ENCODE assay signal across 1 cellular context in the genomic region with DNA sequence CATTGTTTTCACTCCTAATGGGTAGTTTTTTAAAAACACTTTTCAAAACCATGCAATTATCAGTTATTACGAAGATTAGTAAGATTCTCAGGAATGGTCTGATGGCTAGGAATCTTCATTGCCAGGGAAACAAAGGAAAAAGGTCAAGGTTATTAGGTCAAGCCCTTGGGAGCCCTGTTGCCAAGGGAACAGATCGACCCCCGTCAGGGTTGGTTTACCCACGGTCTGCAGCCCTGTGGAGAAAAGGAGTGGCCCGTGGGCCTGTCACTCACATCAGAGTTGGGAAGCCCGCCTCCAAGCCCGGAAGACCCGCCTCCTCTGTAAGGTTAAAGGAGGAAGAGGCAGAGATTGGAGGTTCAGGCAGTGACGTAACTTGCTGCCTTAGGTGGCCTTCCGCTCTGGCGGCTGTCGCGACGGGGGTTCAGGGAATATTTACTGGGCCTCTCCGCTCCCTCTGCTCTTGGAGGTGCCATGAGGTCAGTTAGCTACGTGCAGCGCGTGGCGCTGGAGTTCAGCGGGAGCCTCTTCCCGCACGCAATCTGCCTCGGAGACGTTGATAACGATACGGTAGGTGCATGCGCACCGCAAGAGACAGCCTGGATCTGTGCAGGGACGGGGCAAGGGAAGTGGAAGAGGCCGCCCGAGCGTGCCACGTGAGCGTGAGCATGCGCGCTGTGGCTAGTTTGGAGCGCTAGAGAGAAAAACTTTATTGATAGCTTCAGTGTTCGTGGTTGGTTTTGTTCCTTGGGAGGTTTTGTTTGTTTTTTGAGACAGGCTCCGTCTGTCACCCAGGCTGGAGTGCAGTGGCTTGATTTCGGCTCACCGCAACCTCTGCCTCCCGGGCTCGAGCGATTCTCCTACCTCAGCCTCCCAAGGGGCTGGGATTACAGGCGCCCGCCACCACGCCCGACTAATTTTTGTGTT.
TF ChIP-seq lines count a peak whose summit lies in the region.

TSS of gene ITFG2 (plus strand) at position 379 of the 924 bp plus-strand sequence. CDS start at position 472, 93 bp downstream.

TF ChIP-seq in K562, 482 proteins besides CTCF, POLR2A, EP300 and RAD21 (continued from another document and continues in another):
- TF ChIP-seq NKRF (IDR thresholded peaks at IDR 0.05; ENCODE audit: borderline replicate concordance) (peak; percentile 96), KLF1 (tag; IDR thresholded peaks at IDR 0.05) (peak; percentile 62; the same call in 1 of the 2 replicates), U2AF1 (optimal IDR thresholded peaks at IDR 0.05; ENCODE audit: low read depth, low read length) (no peak), GABPB2 (CRISPR knock-in tag; conservative IDR thresholded peaks at IDR 0.05) (no peak), TAF15 (IDR thresholded peaks at IDR 0.05; ENCODE audit: low read depth, low read length) (no peak), SAFB (IDR thresholded peaks at IDR 0.05; ENCODE audit: borderline replicate concordance, low read depth, low read length) (no peak), HCFC1 (IDR thresholded peaks at IDR 0.05; ENCODE audit: low read depth, low read length) (peak; percentile 57), NR2C2 (CRISPR knock-in tag; IDR thresholded peaks at IDR 0.05) (no peak), NR2C2 (tag; IDR thresholded peaks at IDR 0.05) (peak; percentile 98), XRCC5 (IDR thresholded peaks at IDR 0.05; ENCODE audit: low read depth, low read length) (no peak), KAT2B (IDR thresholded peaks at IDR 0.05; ENCODE audit: low read depth, low read length) (no peak), SMAD2 (IDR thresholded peaks at IDR 0.05; ENCODE audit: low read depth, low read length) (no peak), PHF21A (IDR thresholded peaks at IDR 0.05; ENCODE audit: borderline replicate concordance, low read depth) (no peak), BCLAF1 (IDR thresholded peaks at IDR 0.05; ENCODE audit: borderline replicate concordance in 1 of 2, control insufficient read depth in 1 of 2, low read depth in 2 of 2, low read length in 1 of 2) (no peak), SPI1 (IDR thresholded peaks at IDR 0.05; ENCODE audit: borderline replicate concordance, low read depth, low read length) (peak; percentile 81), NONO (IDR thresholded peaks at IDR 0.05; ENCODE audit: low read depth in 2 of 2, low read length in 1 of 2) (no peak), ATF2 (CRISPR knock-in tag; IDR thresholded peaks at IDR 0.05) (no peak), PPARD (CRISPR knock-in tag; IDR thresholded peaks at IDR 0.05) (no peak), ARHGAP35 (IDR thresholded peaks at IDR 0.05; ENCODE audit: partially characterized antibody) (no peak), SRSF7 (optimal IDR thresholded peaks at IDR 0.05; ENCODE audit: low read depth, low read length) (no peak), NFE2 (IDR thresholded peaks at IDR 0.05; ENCODE audit: low read depth) (no peak), CC2D1A (IDR thresholded peaks at IDR 0.05) (no peak), CEBPZ (IDR thresholded peaks at IDR 0.05; ENCODE audit: borderline replicate concordance, low read depth, low read length) (peak; percentile 85; the same call in 1 of the 2 replicates), RBM34 (IDR thresholded peaks at IDR 0.05; ENCODE audit: borderline replicate concordance, insufficient read depth, low read length) (no peak), FOSL1 (tag; conservative IDR thresholded peaks at IDR 0.05) (no peak; the same call in 1 of the 2 replicates), ZC3H8 (IDR thresholded peaks at IDR 0.05) (no peak)
- TF ChIP-seq, protein P1, sequence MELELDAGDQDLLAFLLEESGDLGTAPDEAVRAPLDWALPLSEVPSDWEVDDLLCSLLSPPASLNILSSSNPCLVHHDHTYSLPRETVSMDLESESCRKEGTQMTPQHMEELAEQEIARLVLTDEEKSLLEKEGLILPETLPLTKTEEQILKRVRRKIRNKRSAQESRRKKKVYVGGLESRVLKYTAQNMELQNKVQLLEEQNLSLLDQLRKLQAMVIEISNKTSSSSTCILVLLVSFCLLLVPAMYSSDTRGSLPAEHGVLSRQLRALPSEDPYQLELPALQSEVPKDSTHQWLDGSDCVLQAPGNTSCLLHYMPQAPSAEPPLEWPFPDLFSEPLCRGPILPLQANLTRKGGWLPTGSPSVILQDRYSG (tag; conservative IDR thresholded peaks at IDR 0.05; ENCODE audit: low read depth), result no peak
- TF ChIP-seq, protein P2, sequence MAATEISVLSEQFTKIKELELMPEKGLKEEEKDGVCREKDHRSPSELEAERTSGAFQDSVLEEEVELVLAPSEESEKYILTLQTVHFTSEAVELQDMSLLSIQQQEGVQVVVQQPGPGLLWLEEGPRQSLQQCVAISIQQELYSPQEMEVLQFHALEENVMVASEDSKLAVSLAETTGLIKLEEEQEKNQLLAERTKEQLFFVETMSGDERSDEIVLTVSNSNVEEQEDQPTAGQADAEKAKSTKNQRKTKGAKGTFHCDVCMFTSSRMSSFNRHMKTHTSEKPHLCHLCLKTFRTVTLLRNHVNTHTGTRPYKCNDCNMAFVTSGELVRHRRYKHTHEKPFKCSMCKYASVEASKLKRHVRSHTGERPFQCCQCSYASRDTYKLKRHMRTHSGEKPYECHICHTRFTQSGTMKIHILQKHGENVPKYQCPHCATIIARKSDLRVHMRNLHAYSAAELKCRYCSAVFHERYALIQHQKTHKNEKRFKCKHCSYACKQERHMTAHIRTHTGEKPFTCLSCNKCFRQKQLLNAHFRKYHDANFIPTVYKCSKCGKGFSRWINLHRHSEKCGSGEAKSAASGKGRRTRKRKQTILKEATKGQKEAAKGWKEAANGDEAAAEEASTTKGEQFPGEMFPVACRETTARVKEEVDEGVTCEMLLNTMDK (IDR thresholded peaks at IDR 0.05; ENCODE audit: borderline replicate concordance, insufficient read depth, low read depth, low read length, poor library complexity, severe bottlenecking), result no peak
- TF ChIP-seq, protein P3, sequence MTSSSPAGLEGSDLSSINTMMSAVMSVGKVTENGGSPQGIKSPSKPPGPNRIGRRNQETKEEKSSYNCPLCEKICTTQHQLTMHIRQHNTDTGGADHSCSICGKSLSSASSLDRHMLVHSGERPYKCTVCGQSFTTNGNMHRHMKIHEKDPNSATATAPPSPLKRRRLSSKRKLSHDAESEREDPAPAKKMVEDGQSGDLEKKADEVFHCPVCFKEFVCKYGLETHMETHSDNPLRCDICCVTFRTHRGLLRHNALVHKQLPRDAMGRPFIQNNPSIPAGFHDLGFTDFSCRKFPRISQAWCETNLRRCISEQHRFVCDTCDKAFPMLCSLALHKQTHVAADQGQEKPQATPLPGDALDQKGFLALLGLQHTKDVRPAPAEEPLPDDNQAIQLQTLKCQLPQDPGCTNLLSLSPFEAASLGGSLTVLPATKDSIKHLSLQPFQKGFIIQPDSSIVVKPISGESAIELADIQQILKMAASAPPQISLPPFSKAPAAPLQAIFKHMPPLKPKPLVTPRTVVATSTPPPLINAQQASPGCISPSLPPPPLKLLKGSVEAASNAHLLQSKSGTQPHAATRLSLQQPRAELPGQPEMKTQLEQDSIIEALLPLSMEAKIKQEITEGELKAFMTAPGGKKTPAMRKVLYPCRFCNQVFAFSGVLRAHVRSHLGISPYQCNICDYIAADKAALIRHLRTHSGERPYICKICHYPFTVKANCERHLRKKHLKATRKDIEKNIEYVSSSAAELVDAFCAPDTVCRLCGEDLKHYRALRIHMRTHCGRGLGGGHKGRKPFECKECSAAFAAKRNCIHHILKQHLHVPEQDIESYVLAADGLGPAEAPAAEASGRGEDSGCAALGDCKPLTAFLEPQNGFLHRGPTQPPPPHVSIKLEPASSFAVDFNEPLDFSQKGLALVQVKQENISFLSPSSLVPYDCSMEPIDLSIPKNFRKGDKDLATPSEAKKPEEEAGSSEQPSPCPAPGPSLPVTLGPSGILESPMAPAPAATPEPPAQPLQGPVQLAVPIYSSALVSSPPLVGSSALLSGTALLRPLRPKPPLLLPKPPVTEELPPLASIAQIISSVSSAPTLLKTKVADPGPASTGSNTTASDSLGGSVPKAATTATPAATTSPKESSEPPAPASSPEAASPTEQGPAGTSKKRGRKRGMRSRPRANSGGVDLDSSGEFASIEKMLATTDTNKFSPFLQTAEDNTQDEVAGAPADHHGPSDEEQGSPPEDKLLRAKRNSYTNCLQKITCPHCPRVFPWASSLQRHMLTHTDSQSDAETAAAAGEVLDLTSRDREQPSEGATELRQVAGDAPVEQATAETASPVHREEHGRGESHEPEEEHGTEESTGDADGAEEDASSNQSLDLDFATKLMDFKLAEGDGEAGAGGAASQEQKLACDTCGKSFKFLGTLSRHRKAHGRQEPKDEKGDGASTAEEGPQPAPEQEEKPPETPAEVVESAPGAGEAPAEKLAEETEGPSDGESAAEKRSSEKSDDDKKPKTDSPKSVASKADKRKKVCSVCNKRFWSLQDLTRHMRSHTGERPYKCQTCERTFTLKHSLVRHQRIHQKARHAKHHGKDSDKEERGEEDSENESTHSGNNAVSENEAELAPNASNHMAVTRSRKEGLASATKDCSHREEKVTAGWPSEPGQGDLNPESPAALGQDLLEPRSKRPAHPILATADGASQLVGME (CRISPR knock-in tag; IDR thresholded peaks at IDR 0.05), result no peak
- TF ChIP-seq, protein P4, sequence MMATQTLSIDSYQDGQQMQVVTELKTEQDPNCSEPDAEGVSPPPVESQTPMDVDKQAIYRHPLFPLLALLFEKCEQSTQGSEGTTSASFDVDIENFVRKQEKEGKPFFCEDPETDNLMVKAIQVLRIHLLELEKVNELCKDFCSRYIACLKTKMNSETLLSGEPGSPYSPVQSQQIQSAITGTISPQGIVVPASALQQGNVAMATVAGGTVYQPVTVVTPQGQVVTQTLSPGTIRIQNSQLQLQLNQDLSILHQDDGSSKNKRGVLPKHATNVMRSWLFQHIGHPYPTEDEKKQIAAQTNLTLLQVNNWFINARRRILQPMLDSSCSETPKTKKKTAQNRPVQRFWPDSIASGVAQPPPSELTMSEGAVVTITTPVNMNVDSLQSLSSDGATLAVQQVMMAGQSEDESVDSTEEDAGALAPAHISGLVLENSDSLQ (IDR thresholded peaks at IDR 0.05), result peak; percentile 99
- TF ChIP-seq, protein P5, sequence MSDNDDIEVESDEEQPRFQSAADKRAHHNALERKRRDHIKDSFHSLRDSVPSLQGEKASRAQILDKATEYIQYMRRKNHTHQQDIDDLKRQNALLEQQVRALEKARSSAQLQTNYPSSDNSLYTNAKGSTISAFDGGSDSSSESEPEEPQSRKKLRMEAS (CRISPR knock-in tag; IDR thresholded peaks at IDR 0.05), result peak; percentile 98
